8 cellular contexts compared by ENCODE assay signal in genomic region chr1:39268906-39269305, GRCh38.
DNase-seq lines count a peak whose midpoint lies in the region; ATAC-seq, FAIRE-seq and TF ChIP-seq lines count a peak whose summit lies in the region.

No MANE protein-coding gene starts in this region.

- no peak for DNase-seq in A549 (ENCODE audit: low read depth in 1 of 2, low spot score in 1 of 2)
- DNase-seq in GM23248 = peak; percentile 44
- DNase-seq in mesendoderm = peak; percentile 93
- no peak for DNase-seq in GOT3 (lab: John Stamatoyannopoulos, UW)
- no peak for DNase-seq in pancreas
- DNase-seq in NK-92 treated with Interleukin-12 subunit alpha and Interleukin-12 subunit beta, amount 100 ng/mL, for 24 hours (lab: John Stamatoyannopoulos, UW) = no peak

- H2BK120ac ChIP-seq in mesendoderm (ENCODE audit: low read depth, low read length) = no peak overlapping the region

- no peak overlapping the region for H2BK5ac ChIP-seq in mesendoderm (ENCODE audit: low read length)

- H2AFZ ChIP-seq in GM23248 = peak overlapping the region; percentile 91

- H3K27me3 ChIP-seq in GM23248 (replicated peaks; ENCODE audit: insufficient read depth) (no peaks in the 10 kb centered on the region), mesendoderm (ENCODE audit: insufficient read depth, low read length, poor library complexity) (no peaks in the 10 kb centered on the region), pancreas (no peaks in the 10 kb centered on the region)

- no peak for TF ChIP-seq CTCF in A549 (IDR thresholded peaks at IDR 0.05)
- TF ChIP-seq CTCF in brain (conservative IDR thresholded peaks at IDR 0.05) = no peak
- no peak for TF ChIP-seq CTCF in pancreas (IDR thresholded peaks at IDR 0.05)

- H3K27ac Mint-ChIP-seq in brain = peak overlapping the region; percentile 94 to 98 (median 96)

- peak overlapping the region; percentile 81 for H3K18ac ChIP-seq in mesendoderm (ENCODE audit: low read length)

- H3K9me3 ChIP-seq in A549 (no peaks in the 10 kb centered on the region), GM23248 (ENCODE audit: low read depth) (no peaks in the 10 kb centered on the region), pancreas (no peaks in the 10 kb centered on the region)

- H4K20me1 ChIP-seq in GM23248 (ENCODE audit: insufficient read depth) = no peaks in the 10 kb centered on the region

- no peak for TF ChIP-seq EP300 in A549 (IDR thresholded peaks at IDR 0.05)

- H3K36me3 ChIP-seq in GM23248 (ENCODE audit: low read depth) = no peaks in the 10 kb centered on the region; the same call in 1 of the 2 replicates
- no peaks in the 10 kb centered on the region for H3K36me3 ChIP-seq in mesendoderm (ENCODE audit: control insufficient read depth, insufficient read depth, low read length)
- H3K36me3 ChIP-seq in pancreas = no peaks in the 10 kb centered on the region

- H4K8ac ChIP-seq in mesendoderm (ENCODE audit: low read depth, low read length) = no peak overlapping the region

- H3K79me2 ChIP-seq in GM23248 (ENCODE audit: insufficient read depth) (peaks cover 83% of the 10 kb centered on the region), mesendoderm (ENCODE audit: control insufficient read depth, insufficient read depth, low read length) (peaks cover 25% of the 10 kb centered on the region)

- FAIRE-seq in A549 (lab: Jason Lieb, UNC) = no peak
- FAIRE-seq in pancreas (lab: Jason Lieb, UNC) = no peak

- POLR2A ChIA-PET in A549 (lab: Yijun Ruan, JAX) = no interaction called here

- H3K23ac ChIP-seq in mesendoderm (ENCODE audit: low read length) = no peak overlapping the region

- ATAC-seq in A549 = no peak
- no peak for ATAC-seq in HG02623 (IDR thresholded peaks at IDR 0.05; ENCODE audit: unreplicated experiment)
- no peak for ATAC-seq in pancreas

- CTCF ChIA-PET in A549 (lab: Yijun Ruan, JAX) = interaction anchor here (0.9 to 1.8 kb wide), 4 partner anchors 10 to 170 kb away, joined by 3 to 9 read pairs (median 5); no protein-coding TSS in a partner anchor

- WGBS in A549 (ENCODE audit: missing lambda C conversion rate) = 94% methylated on average over 8 of the region's 8 CpGs
- 27% methylated on average over 8 of the region's 8 CpGs for WGBS in GM23248 (ENCODE audit: low coverage in 1 of 2, low lambda C conversion rate in 2 of 2, missing lambda C conversion rate in 2 of 2), 2 experiments
- no CpG with 5 or more reads among the region's 8 CpGs for WGBS in mesendoderm (ENCODE audit: extremely low coverage, insufficient coverage, low lambda C conversion rate)
- WGBS in pancreas, 2 donors = 82 to 86% methylated on average over 8 of the region's 8 CpGs

- H3F3A ChIP-seq in GM23248 (ENCODE audit: insufficient read depth) = peaks cover 20% of the 10 kb centered on the region

- H3K9ac ChIP-seq in GM23248 (peak overlapping the region; percentile 83), mesendoderm (ENCODE audit: low read length) (peak overlapping the region; percentile 10)

- H3K9me2 ChIP-seq in GM23248 (ENCODE audit: insufficient read depth) = no peaks in the 10 kb centered on the region

- intact Hi-C loops in pancreas (cut with DNase I) = no loop called here

- peaks cover 87% of the 10 kb centered on the region for H3K4me1 Mint-ChIP-seq in brain

- H3K4me3 ChIP-seq in A549 = no peak overlapping the region
- peak overlapping the region; percentile 73 for H3K4me3 ChIP-seq in GM23248
- no peak overlapping the region for H3K4me3 ChIP-seq in mesendoderm (ENCODE audit: low read length)
- H3K4me3 ChIP-seq in pancreas = no peak overlapping the region

- peak overlapping the region; percentile 18 for H3K4ac ChIP-seq in mesendoderm (ENCODE audit: low read depth, low read length)

- H3K27me3 Mint-ChIP-seq in brain = peaks cover 3% of the 10 kb centered on the region

- no peak for TF ChIP-seq POLR2A in A549 (IDR thresholded peaks at IDR 0.05; ENCODE audit: low read length)

- peak overlapping the region; percentile 78 to 87 (median 83) for H3K4me3 Mint-ChIP-seq in brain

- H2BK15ac ChIP-seq in mesendoderm (replicated peaks; ENCODE audit: low read depth) = no peak overlapping the region

- H3K27ac ChIP-seq in A549 (peak overlapping the region in 1 of 2 experiments; percentile 77; a peak in 4 of 6 replicates), GM23248 (peak overlapping the region; percentile 81), mesendoderm (ENCODE audit: low read depth, low read length) (peak overlapping the region; percentile 42), pancreas (peak overlapping the region in 2 of 4 donors; percentile 35 to 64)

- H3K56ac ChIP-seq in mesendoderm (ENCODE audit: low read length) = peak overlapping the region; percentile 40

- in situ Hi-C loops in GM23248 (cut with MboI) = loop anchor here (10.0 kb wide), 1 partner anchor 164 kb away; no protein-coding TSS in a partner anchor

- peaks cover 5% of the 10 kb centered on the region for H3K79me1 ChIP-seq in mesendoderm (ENCODE audit: low read length)

- peaks cover 0 to 3% (median 0%) of the 10 kb centered on the region in 5 experiments for H3K9me3 Mint-ChIP-seq in brain

- H3K4me2 ChIP-seq in A549 (no peak overlapping the region), GM23248 (ENCODE audit: unreplicated experiment) (peak overlapping the region; percentile 98), mesendoderm (ENCODE audit: low read length) (peak overlapping the region; percentile 17)

- H3K4me1 ChIP-seq in A549 (peaks cover 32% of the 10 kb centered on the region), GM23248 (ENCODE audit: insufficient read depth) (peaks cover 22% of the 10 kb centered on the region), mesendoderm (ENCODE audit: control insufficient read depth, low read depth, low read length) (peaks cover 18% of the 10 kb centered on the region), pancreas (peaks cover 24 to 50% (median 25%) of the 10 kb centered on the region in 3 donors)

- no peaks in the 10 kb centered on the region for H3K36me3 Mint-ChIP-seq in brain

- no peak overlapping the region for H2AK5ac ChIP-seq in mesendoderm (ENCODE audit: low read length)

- TF ChIP-seq RAD21 in A549 (conservative IDR thresholded peaks at IDR 0.05 in 1 of 2, IDR thresholded peaks at IDR 0.05 in 1 of 2) = no peak

- H4K5ac ChIP-seq in mesendoderm (ENCODE audit: low read length) = no peak overlapping the region

TF ChIP-seq in A549, 52 proteins besides CTCF, POLR2A, EP300 and RAD21:
- TF ChIP-seq FOSL2 (IDR thresholded peaks at IDR 0.05) = no peak
- peak; percentile 16; the same call in 1 of the 2 replicates for TF ChIP-seq FOSL2 (CRISPR knock-in tag; IDR thresholded peaks at IDR 0.05)
- TF ChIP-seq GATA3 (IDR thresholded peaks at IDR 0.05; ENCODE audit: borderline replicate concordance) = no peak
TF ChIP-seq in A549: peak in this region for 1.

Comparison
In these comparisons a context has a peak if more than half of its experiments do, and no peak if none do; other contexts are left out.
1. DNase-seq: peak in GM23248 (single experiment) and mesendoderm (single experiment); none in A549 (0 of 2), GOT3 (single experiment), pancreas (0 of 6) and NK-92 treated with Interleukin-12 subunit alpha and Interleukin-12 subunit beta, amount 100 ng/mL, for 24 hours (single experiment).